1 cellular context compared by ENCODE assay signal in the genomic region with DNA sequence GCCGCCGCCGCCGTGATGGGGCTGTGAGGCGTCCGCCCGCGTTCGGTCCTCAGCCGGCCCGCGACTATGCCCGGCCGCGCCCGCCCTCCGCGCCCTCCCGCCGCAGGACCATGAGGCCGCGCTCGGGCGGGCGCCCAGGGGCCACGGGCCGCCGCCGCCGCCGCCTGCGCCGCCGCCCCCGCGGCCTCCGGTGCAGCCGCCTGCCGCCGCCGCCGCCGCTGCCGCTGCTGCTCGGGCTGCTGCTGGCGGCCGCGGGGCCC.
TF ChIP-seq lines count a peak whose summit lies in the region.

No MANE protein-coding gene starts in this region.

TF ChIP-seq in HepG2, 621 proteins besides CTCF, POLR2A, EP300 and RAD21:
- TF ChIP-seq AGO1 (IDR thresholded peaks at IDR 0.05; ENCODE audit: low read depth, low read length, poor library complexity, severe bottlenecking) (no peak), ZFP1 (CRISPR knock-in tag; IDR thresholded peaks at IDR 0.05) (no peak), ZNF3 (CRISPR knock-in tag; IDR thresholded peaks at IDR 0.05) (no peak), HOXA9 (CRISPR knock-in tag; IDR thresholded peaks at IDR 0.05; ENCODE audit: borderline replicate concordance) (no peak), RBFOX2 (IDR thresholded peaks at IDR 0.05; ENCODE audit: low read depth, low read length) (peak; percentile 83)
